In genomic region chr17:20435166-20435565, GRCh38 we compare ENCODE assay signal across 3 cellular contexts. TPM values are rescaled to one million over a fixed set of nuclear protein-coding genes. Genes with fewer than 3 reads are reported as not detected.
"Had no signal": no experiment of that assay in that cellular context is flagged by ENCODE, and none has a peak within 500 bp of the region (broad histone marks: within the 10 kb centered on the region; RNA-seq: fewer than 3 reads in every experiment).

No MANE protein-coding gene starts in this region.

RNA-seq across cellular contexts. Expression of gene LGALS9B, which starts 32.2 kb away (rescaled TPM):
- total RNA-seq: LHCN-M2, M059J, MCF 10A had no signal
